In genomic region chr10:132507956-132508490, GRCh38 we compare ENCODE assay signal across 15 cellular contexts. TPM values are rescaled to one million over a fixed set of nuclear protein-coding genes. Genes with fewer than 3 reads are reported as not detected.
DNase-seq lines count a peak whose midpoint lies in the region; ATAC-seq, FAIRE-seq and TF ChIP-seq lines count a peak whose summit lies in the region.
"Had no signal": no experiment of that assay in that cellular context is flagged by ENCODE, and none has a peak within 500 bp of the region (broad histone marks: within the 10 kb centered on the region; RNA-seq: fewer than 3 reads in every experiment).

No MANE protein-coding gene starts in this region.

- no peak overlapping the region for H2AFZ ChIP-seq in HepG2 (ENCODE audit: low read length)
- H2AFZ ChIP-seq: neural progenitor cell had no signal

- no peak for TF ChIP-seq POLR2A in HepG2 (IDR thresholded peaks at IDR 0.05; ENCODE audit: insufficient read depth in 1 of 2, low read depth in 2 of 2, low read length in 2 of 2)

- TF ChIP-seq CTCF in dorsolateral prefrontal cortex (IDR thresholded peaks at IDR 0.05 in 54 of 56, conservative IDR thresholded peaks at IDR 0.05 in 2 of 56; ENCODE audit: low read depth in 1 of 56, partially characterized antibody in 56 of 56) (no peak), HepG2 (CRISPR knock-in tag; IDR thresholded peaks at IDR 0.05) (no peak), HFFc6 (IDR thresholded peaks at IDR 0.05) (no peak)

- peaks cover 4% of the 10 kb centered on the region for H3K4me1 Mint-ChIP-seq in stimulated activated effector memory CD8-positive, alpha-beta T cell treated with anti-CD3 and anti-CD28 coated beads, Interleukin-12 subunit alpha, Interleukin-12 subunit beta, amount 100 ng/mL, for 72 hours
- H3K4me1 Mint-ChIP-seq in HFFc6 (ENCODE audit: low read depth) = peaks cover 7% of the 10 kb centered on the region

- no peaks in the 10 kb centered on the region for H3K9me3 Mint-ChIP-seq in stimulated activated effector memory CD8-positive, alpha-beta T cell treated with anti-CD3 and anti-CD28 coated beads, Interleukin-12 subunit alpha, Interleukin-12 subunit beta, amount 100 ng/mL, for 72 hours
- H3K9me3 Mint-ChIP-seq in HFFc6 = no peaks in the 10 kb centered on the region

- peak overlapping the region in 1 of 59 donors; percentile 73 for H3K27ac ChIP-seq in dorsolateral prefrontal cortex
- no peak overlapping the region for H3K27ac ChIP-seq in HepG2 (ENCODE audit: extremely low read length, insufficient read depth, low read length)
- H3K27ac ChIP-seq: neural progenitor cell had no signal

- ATAC-seq in HepG2 (peak; percentile 11; the same call in 2 of the 3 replicates), HG03139 (IDR thresholded peaks at IDR 0.05; ENCODE audit: unreplicated experiment) (no peak)
- ATAC-seq in stimulated activated effector memory CD8-positive, alpha-beta T cell treated with anti-CD3 and anti-CD28 coated beads, Interleukin-12 subunit alpha, Interleukin-12 subunit beta, amount 100 ng/mL, for 72 hours = peak; percentile 5
- ATAC-seq: left colon had no signal

- H3K27me3 Mint-ChIP-seq in HFFc6 (ENCODE audit: insufficient read depth) = 0 out of 2 replicates have a peak, but pooled peaks cover 1% of the 10 kb centered on the region

- TF ChIP-seq EP300 in HepG2 (IDR thresholded peaks at IDR 0.05; ENCODE audit: low read depth in 2 of 2, low read length in 2 of 2) (no peak), HepG2 (CRISPR knock-in tag; IDR thresholded peaks at IDR 0.05; ENCODE audit: borderline replicate concordance) (no peak)

- no peak for TF ChIP-seq RAD21 in HepG2 (CRISPR knock-in tag; IDR thresholded peaks at IDR 0.05)

- H3K4me3 ChIP-seq in dorsolateral prefrontal cortex (no peak overlapping the region), HepG2 (replicated peaks in 1 of 3; ENCODE audit: insufficient read depth in 1 of 3, low read depth in 2 of 3, low read length in 3 of 3) (no peak overlapping the region)
- H3K4me3 ChIP-seq: neural progenitor cell had no signal

- CTCF ChIA-PET in HepG2 (lab: Yijun Ruan, JAX; ENCODE audit: low intra/inter-chr PET ratio, low total read pairs) = no interaction called here

- H3K36me3 Mint-ChIP-seq in stimulated activated effector memory CD8-positive, alpha-beta T cell treated with anti-CD3 and anti-CD28 coated beads, Interleukin-12 subunit alpha, Interleukin-12 subunit beta, amount 100 ng/mL, for 72 hours = no peaks in the 10 kb centered on the region
- H3K36me3 Mint-ChIP-seq in HFFc6 (ENCODE audit: low read depth) = no peaks in the 10 kb centered on the region
- H3K36me3 Mint-ChIP-seq: neural progenitor cell had no signal

- H3K9me3 ChIP-seq in HepG2 (ENCODE audit: low read length) = no peaks in the 10 kb centered on the region

- no TSS peak for BruUV-seq in HepG2 (replicated peaks; lab: Mats Ljungman, UMichigan)

- H3K4me2 ChIP-seq in HepG2 (ENCODE audit: low read depth, low read length) = no peak overlapping the region
- H3K4me2 ChIP-seq: neural progenitor cell had no signal

- no peak overlapping the region for H3K9ac ChIP-seq in HepG2 (ENCODE audit: insufficient read depth, low read depth, low read length)
- H3K9ac ChIP-seq: neural progenitor cell had no signal

- 0 out of 2 replicates have a peak, but pooled peaks cover 5% of the 10 kb centered on the region for H4K20me1 ChIP-seq in HepG2 (ENCODE audit: insufficient read depth, low read length)

- intact Hi-C loops in dorsolateral prefrontal cortex (cut with DNase I) (no loop called here), HepG2 (cut with micrococcal nuclease; ENCODE audit: unreplicated experiment) (no loop called here)

- in situ Hi-C loops in HepG2 (cut with HindIII; ENCODE audit: extremely low pct_ligation_motif_present, low pct_unique_long_range_greater_than_20kb) = no loop called here

- no CpG with 5 or more reads among the region's 10 CpGs for WGBS in HepG2 (ENCODE audit: low lambda C conversion rate)

- H3K27ac Mint-ChIP-seq in stimulated activated effector memory CD8-positive, alpha-beta T cell treated with anti-CD3 and anti-CD28 coated beads, Interleukin-12 subunit alpha, Interleukin-12 subunit beta, amount 100 ng/mL, for 72 hours = no peak overlapping the region
- no peak overlapping the region for H3K27ac Mint-ChIP-seq in HFFc6
- H3K27ac Mint-ChIP-seq: neural progenitor cell had no signal

- no peak for FAIRE-seq in HepG2 (lab: Jason Lieb, UNC)

- POLR2A ChIA-PET in HepG2 (lab: Yijun Ruan, JAX) = interaction anchor here (0.9 kb wide), 1 partner anchor 9 kb away, joined by 3 read pairs; no protein-coding TSS in a partner anchor

- H3K27me3 ChIP-seq in dorsolateral prefrontal cortex (no peaks in the 10 kb centered on the region), HepG2 (ENCODE audit: control insufficient read depth in 1 of 2, insufficient read depth in 2 of 2, low read length in 2 of 2) (peaks cover 8 to 53% of the 10 kb centered on the region in 2 experiments; a peak in 4 of 5 replicates)
- H3K27me3 ChIP-seq: neural progenitor cell had no signal

- no peaks in the 10 kb centered on the region for H3K4me1 ChIP-seq in HepG2 (ENCODE audit: insufficient read depth, low read length)
- H3K4me1 ChIP-seq: neural progenitor cell had no signal

- H3K79me2 ChIP-seq in HepG2 (ENCODE audit: insufficient read depth, low read length) = no peaks in the 10 kb centered on the region

- DNase-seq in D341Med (ENCODE audit: low spot score) (peak; percentile 8), dorsolateral prefrontal cortex (peak in 7 of 10 donors; percentile 1 to 61 (median 30)), HepG2 (ENCODE audit: low spot score) (no peak), NCI-H1694 treated with DMSO at 0.1 percent for 48 hours (lab: John Stamatoyannopoulos, UW) (no peak), HFFc6 (no peak)
- DNase-seq in stimulated activated effector memory CD8-positive, alpha-beta T cell treated with anti-CD3 and anti-CD28 coated beads, Interleukin-12 subunit alpha, Interleukin-12 subunit beta, amount 100 ng/mL, for 72 hours (ENCODE audit: low spot score in 2 of 2) = no peak
- DNase-seq in activated CD4-positive, alpha-beta T cell treated with anti-CD3 and anti-CD28 coated beads for 48 hours = no peak
- DNase-seq: activated CD4-positive, alpha-beta T cell treated with anti-CD3 and anti-CD28 coated beads for 1 hour; activated gamma-delta T cell; NCI-H1417; SHP77 treated with DMSO at 0.1 percent for 48 hours; stimulated activated CD4-positive, alpha-beta T cell treated with anti-CD3 and anti-CD28 coated beads, Interleukin-2, amount 100 ng/mL, for 48 hours had no signal

- no peaks in the 10 kb centered on the region for H3K36me3 ChIP-seq in HepG2 (replicated peaks in 1 of 2; ENCODE audit: control insufficient read depth in 1 of 2, insufficient read depth in 2 of 2, low read length in 2 of 2)
- H3K36me3 ChIP-seq: neural progenitor cell had no signal

- H3K4me3 Mint-ChIP-seq in stimulated activated effector memory CD8-positive, alpha-beta T cell treated with anti-CD3 and anti-CD28 coated beads, Interleukin-12 subunit alpha, Interleukin-12 subunit beta, amount 100 ng/mL, for 72 hours = no peak overlapping the region
- H3K4me3 Mint-ChIP-seq in HFFc6 = no peak overlapping the region
- H3K4me3 Mint-ChIP-seq: neural progenitor cell had no signal

TF ChIP-seq in HepG2, 621 proteins besides CTCF, POLR2A, EP300 and RAD21:
- no peak for TF ChIP-seq IKZF4 (CRISPR knock-in tag; IDR thresholded peaks at IDR 0.05; ENCODE audit: borderline replicate concordance, low read depth, not compliant biosample characterization)

RNA-seq across cellular contexts. Expression of gene INPP5A, which starts 29.6 kb away (rescaled TPM):
- 10 to 100 TPM; 29.1 to 74.1 (median 54.8) TPM for total RNA-seq in dorsolateral prefrontal cortex
- total RNA-seq in HepG2 (2016; rRNA removed; fragmentation: Illumina TruSeq; extraction: Trizol) = 37.9 and 46.8 TPM in 2 replicates
- 52.6 and 54.7 TPM in 2 replicates for total RNA-seq in HepG2 (2016; cell fraction: cytosol; rRNA removed; fragmentation: Illumina TruSeq; extraction: Trizol; ENCODE audit: low read depth)
- 38.3 and 42.5 TPM in 2 replicates for total RNA-seq in HepG2 (2016; cell fraction: insoluble cytoplasmic fraction; rRNA removed; fragmentation: Illumina TruSeq; extraction: Trizol)
- 103 and 110 TPM in 2 replicates for total RNA-seq in HepG2 (2016; cell fraction: membrane; rRNA removed; fragmentation: Illumina TruSeq; extraction: Trizol)
- total RNA-seq in HepG2 (2016; cell fraction: nucleus; rRNA removed; fragmentation: Illumina TruSeq; extraction: Trizol) = 15.7 and 18.8 TPM in 2 replicates
- polyA plus RNA-seq in HepG2 (2011; rRNA removed) = 17.5 and 19.5 TPM in 2 replicates
- polyA plus RNA-seq in HepG2 (2011; cell fraction: cytosol; rRNA removed) = 16.7 and 18.4 TPM in 2 replicates
- 14.6 and 14.9 TPM in 2 replicates for polyA plus RNA-seq in HepG2 (2011; cell fraction: nucleus; rRNA removed)
- polyA plus RNA-seq in HepG2 (2012) = 15.8 and 18.2 TPM in 2 replicates
- polyA plus RNA-seq in HepG2 (2016; cell fraction: cytosol; fragmentation: Illumina TruSeq; extraction: Trizol; ENCODE audit: low read depth) = 49.5 and 52.9 TPM in 2 replicates
- 40.7 and 47.8 TPM in 2 replicates for polyA plus RNA-seq in HepG2 (2016; cell fraction: insoluble cytoplasmic fraction; fragmentation: Illumina TruSeq; extraction: Trizol; ENCODE audit: low read depth)
- polyA plus RNA-seq in HepG2 (2016; cell fraction: membrane; fragmentation: Illumina TruSeq; extraction: Trizol; ENCODE audit: low read depth) = 97.2 and 97.6 TPM in 2 replicates
- polyA plus RNA-seq in HepG2 (2016; cell fraction: nucleus; fragmentation: Illumina TruSeq; extraction: Trizol; ENCODE audit: insufficient read depth, low read depth) = 25.8 and 27.0 TPM in 2 replicates
- 17.0 and 32.5 TPM in 2 replicates for polyA minus RNA-seq in HepG2 (2011; rRNA and poly(A)+ RNA removed; ENCODE audit: low replicate concordance)
- polyA minus RNA-seq in HepG2 (2011; cell fraction: cytosol; rRNA and poly(A)+ RNA removed) = 16.4 and 21.7 TPM in 2 replicates
- polyA minus RNA-seq in HepG2 (2011; cell fraction: nucleus; rRNA and poly(A)+ RNA removed) = 19.1 and 20.6 TPM in 2 replicates
- total RNA-seq in HFFc6 (2021; fragmentation: NEBNext Ultra II Directional; extraction: Animal tissue kit (Norgen Biotek cat#: 25700)) = 10 to 100 TPM; 58.9 to 64.6 (median 63.8) TPM

Comparison
In these comparisons a context has a peak if more than half of its experiments do, and no peak if none do; other contexts are left out.
1. DNase-seq: peak in D341Med (single experiment) and dorsolateral prefrontal cortex (7 of 10); none in HepG2 (single experiment), stimulated activated effector memory CD8-positive, alpha-beta T cell treated with anti-CD3 and anti-CD28 coated beads, Interleukin-12 subunit alpha, Interleukin-12 subunit beta, amount 100 ng/mL, for 72 hours (0 of 2), NCI-H1694 treated with DMSO at 0.1 percent for 48 hours (single experiment), activated CD4-positive, alpha-beta T cell treated with anti-CD3 and anti-CD28 coated beads for 48 hours (single experiment) and HFFc6 (single experiment).